Comparison of ENCODE assay signal across 15 cellular contexts in genomic region chr15:36617529-36618196, GRCh38. TPM values are rescaled to one million over a fixed set of nuclear protein-coding genes. Genes with fewer than 3 reads are reported as not detected.
DNase-seq lines count a peak whose midpoint lies in the region; ATAC-seq and TF ChIP-seq lines count a peak whose summit lies in the region.
"Had no signal": no experiment of that assay in that cellular context is flagged by ENCODE, and none has a peak within 500 bp of the region (broad histone marks: within the 10 kb centered on the region; RNA-seq: fewer than 3 reads in every experiment).

No MANE protein-coding gene starts in this region.

- POLR2A ChIA-PET in GM10248 (lab: Yijun Ruan, JAX) = no interaction called here

- no peaks in the 10 kb centered on the region for H3K27me3 Mint-ChIP-seq in natural killer cell (ENCODE audit: low read depth in 2 of 2)
- H3K27me3 Mint-ChIP-seq: activated naive CD8-positive, alpha-beta T cell treated with anti-CD3 and anti-CD28 coated beads, Interleukin-2, amount 10 ng/mL, durations not matched to agents 7 days and 5 days; progenitor cell of endocrine pancreas had no signal

- CTCF ChIA-PET in GM10248 (lab: Yijun Ruan, JAX) = interaction anchor here (1.5 kb wide), 1 partner anchor 9 kb away, joined by 3 read pairs; no protein-coding TSS in a partner anchor

- H3K9me3 Mint-ChIP-seq in natural killer cell = no peaks in the 10 kb centered on the region

- H3K27ac Mint-ChIP-seq in natural killer cell = no peak overlapping the region
- H3K27ac Mint-ChIP-seq: activated naive CD8-positive, alpha-beta T cell treated with anti-CD3 and anti-CD28 coated beads, Interleukin-2, amount 10 ng/mL, durations not matched to agents 7 days and 5 days; progenitor cell of endocrine pancreas had no signal

- no peak for TF ChIP-seq CTCF in GM10248 (IDR thresholded peaks at IDR 0.05; ENCODE audit: control extremely low read depth, extremely low read depth, low read depth, missing control alignments)
- no peak for TF ChIP-seq CTCF in natural killer cell (IDR thresholded peaks at IDR 0.05)

- DNase-seq in GM10248 (ENCODE audit: extremely low spot score) (peak; percentile 43), GM19238 (ENCODE audit: insufficient read length, low spot score) (peak; percentile 27), natural killer cell (no peak), T1000 (lab: John Stamatoyannopoulos, UW) (no peak), erythroblast (lab: John Stamatoyannopoulos, UW) (no peak), NCI-H187 (lab: John Stamatoyannopoulos, UW) (no peak)
- DNase-seq: activated CD4-positive, alpha-beta T cell treated with anti-CD3 and anti-CD28 coated beads, Interleukin-2, amount 50 U/mL, for 4 hours; activated naive CD8-positive, alpha-beta T cell treated with anti-CD3 and anti-CD28 coated beads, Interleukin-2, amount 10 ng/mL, durations not matched to agents 7 days and 5 days; cortex of kidney; DMS53; gastrocnemius medialis had no signal

- H3K4me1 Mint-ChIP-seq in natural killer cell = peaks cover 9% of the 10 kb centered on the region in 2 donors
- H3K4me1 Mint-ChIP-seq: activated naive CD8-positive, alpha-beta T cell treated with anti-CD3 and anti-CD28 coated beads, Interleukin-2, amount 10 ng/mL, durations not matched to agents 7 days and 5 days had no signal

- no peak for TF ChIP-seq POLR2A in erythroblast (IDR thresholded peaks at IDR 0.05; ENCODE audit: low read length)

- H3K4me3 Mint-ChIP-seq in natural killer cell = no peak overlapping the region
- H3K4me3 Mint-ChIP-seq: activated naive CD8-positive, alpha-beta T cell treated with anti-CD3 and anti-CD28 coated beads, Interleukin-2, amount 10 ng/mL, durations not matched to agents 7 days and 5 days had no signal

- ATAC-seq in HG02588 (IDR thresholded peaks at IDR 0.05; ENCODE audit: unreplicated experiment) = peak; percentile 99
- ATAC-seq in HG03280 (IDR thresholded peaks at IDR 0.05; ENCODE audit: unreplicated experiment) = peak; percentile 99
- ATAC-seq in natural killer cell = no peak
- ATAC-seq: A549, gastrocnemius medialis had no signal

- no peaks in the 10 kb centered on the region for H3K36me3 Mint-ChIP-seq in natural killer cell

- intact Hi-C loops in natural killer cell (cut with micrococcal nuclease) = no loop called here

RNA-seq across cellular contexts. Expression of gene CDIN1, which starts 38.2 kb away (rescaled TPM):
- 10 to 100 TPM in 2 of 3 donors, 1 to 10 TPM in 1; 8.7 to 14.6 (median 13.3) TPM for total RNA-seq in natural killer cell

Comparison
In these comparisons a context has a peak if more than half of its experiments do, and no peak if none do; other contexts are left out.
1. DNase-seq: peak in GM10248 (single experiment) and GM19238 (single experiment); none in natural killer cell (single experiment), T1000 (single experiment), erythroblast (0 of 2) and NCI-H187 (0 of 2).
2. ATAC-seq: peak in HG02588 (single experiment) and HG03280 (single experiment); none in natural killer cell (0 of 3).